In the genomic region with DNA sequence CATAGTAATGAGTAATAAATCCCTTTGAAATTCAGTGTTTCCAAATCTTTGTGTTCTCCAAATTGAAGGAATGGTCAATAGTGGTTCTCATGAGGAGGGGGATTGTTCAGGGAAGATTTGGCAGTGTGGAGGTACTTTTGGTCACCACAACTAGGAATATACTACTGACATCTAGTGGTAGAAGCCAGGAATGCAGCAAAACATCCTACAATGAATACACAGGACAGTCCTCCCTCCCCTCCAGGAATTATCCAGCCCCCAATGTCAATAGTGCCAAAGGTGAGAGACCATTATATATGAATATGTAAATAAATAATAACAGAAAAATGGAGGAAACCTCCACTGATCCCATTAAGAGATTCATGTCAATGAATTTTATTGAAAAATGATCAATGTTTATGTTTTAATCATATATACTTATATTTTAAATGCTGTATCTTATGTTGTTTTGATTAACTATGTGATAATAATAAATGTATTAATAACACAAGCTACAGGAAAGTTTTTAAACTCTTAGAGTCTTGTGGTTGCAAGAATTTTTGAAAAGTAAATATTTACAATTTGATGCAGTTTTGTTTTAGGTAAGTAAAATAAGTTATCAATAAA, we compare ENCODE assay signal across 9 cellular contexts. TPM values are rescaled to one million over a fixed set of nuclear protein-coding genes. Genes with fewer than 3 reads are reported as not detected.
DNase-seq lines count a peak whose midpoint lies in the region; ATAC-seq, FAIRE-seq and TF ChIP-seq lines count a peak whose summit lies in the region.
"Had no signal": no experiment of that assay in that cellular context is flagged by ENCODE, and none has a peak within 500 bp of the region (broad histone marks: within the 10 kb centered on the region; RNA-seq: fewer than 3 reads in every experiment).

No MANE protein-coding gene starts in this region.

- no peaks in the 10 kb centered on the region for H3K27me3 Mint-ChIP-seq in activated CD4-positive, alpha-beta T cell treated with anti-CD3 and anti-CD28 coated beads for 36 hours

- DNase-seq in activated CD4-positive, alpha-beta T cell treated with anti-CD3 and anti-CD28 coated beads for 36 hours, result peak; percentile 3
- no peak for DNase-seq in activated CD4-positive, alpha-beta T cell treated with anti-CD3 and anti-CD28 coated beads, Interleukin-2, amount 50 U/mL, for 4 hours
- DNase-seq in NCI-H2196 (lab: John Stamatoyannopoulos, UW; ENCODE audit: unreplicated experiment) (peak; percentile 55), astrocyte of the spinal cord (ENCODE audit: low read depth, low spot score) (peak; percentile 37), kidney glomerular epithelial cell (lab: John Stamatoyannopoulos, UW) (peak; percentile 17), urothelium cell line (ENCODE audit: low spot score) (peak; percentile 17)
- DNase-seq: stimulated activated naive B cell treated with anti-CD40 and anti-IgM and Interleukin-4, amounts not matched to agents 10 μg/mL and 1 μg/mL and 100 μg/mL, for 72 hours had no signal

- no peaks in the 10 kb centered on the region for H3K9me3 Mint-ChIP-seq in activated CD4-positive, alpha-beta T cell treated with anti-CD3 and anti-CD28 coated beads for 36 hours (ENCODE audit: low read depth)
- H3K9me3 Mint-ChIP-seq: stimulated activated naive B cell treated with anti-CD40 and anti-IgM and Interleukin-4, amounts not matched to agents 10 μg/mL and 1 μg/mL and 100 μg/mL, for 72 hours had no signal

- intact Hi-C loops in activated CD4-positive, alpha-beta T cell treated with anti-CD3 and anti-CD28 coated beads for 36 hours (cut with DNase I, micrococcal nuclease), result loop anchor here (2.0 to 5.0 kb wide), 6 partner anchors 33 to 1302 kb away; no protein-coding TSS in a partner anchor

- H3K27ac Mint-ChIP-seq in activated CD4-positive, alpha-beta T cell treated with anti-CD3 and anti-CD28 coated beads for 36 hours, result no peak overlapping the region
- H3K27ac Mint-ChIP-seq: stimulated activated naive B cell treated with anti-CD40 and anti-IgM and Interleukin-4, amounts not matched to agents 10 μg/mL and 1 μg/mL and 100 μg/mL, for 72 hours had no signal

- H3K4me1 Mint-ChIP-seq in activated CD4-positive, alpha-beta T cell treated with anti-CD3 and anti-CD28 coated beads for 36 hours, result no peaks in the 10 kb centered on the region
- H3K4me1 Mint-ChIP-seq: stimulated activated naive B cell treated with anti-CD40 and anti-IgM and Interleukin-4, amounts not matched to agents 10 μg/mL and 1 μg/mL and 100 μg/mL, for 72 hours had no signal

- H3K4me3 ChIP-seq in astrocyte of the spinal cord (ENCODE audit: low read depth, low read length), result no peak overlapping the region

- CTCF ChIA-PET in activated CD4-positive, alpha-beta T cell treated with anti-CD3 and anti-CD28 coated beads for 36 hours (lab: Charles Lee), result interaction anchor here (0.7 to 1.7 kb wide), 5 partner anchors 45 to 110 kb away, joined by 3 to 4 read pairs (median 3); no protein-coding TSS in a partner anchor

- POLR2A ChIA-PET in activated CD4-positive, alpha-beta T cell treated with anti-CD3 and anti-CD28 coated beads for 36 hours (lab: Charles Lee), result no interaction called here

- no peak for ATAC-seq in activated CD4-positive, alpha-beta T cell treated with anti-CD3 and anti-CD28 coated beads for 36 hours
- ATAC-seq in GM21390 (IDR thresholded peaks at IDR 0.05; ENCODE audit: unreplicated experiment), result peak; percentile 55
- ATAC-seq in HG03469 (IDR thresholded peaks at IDR 0.05; ENCODE audit: unreplicated experiment), result no peak

- in situ Hi-C loops in astrocyte of the spinal cord (cut with HindIII; ENCODE audit: low sequenced_read_pairs), result no loop called here

- TF ChIP-seq CTCF in astrocyte of the spinal cord (IDR thresholded peaks at IDR 0.05; ENCODE audit: low read depth, low read length), result peak; percentile 83

- no peak overlapping the region for H3K4me3 Mint-ChIP-seq in activated CD4-positive, alpha-beta T cell treated with anti-CD3 and anti-CD28 coated beads for 36 hours
- H3K4me3 Mint-ChIP-seq: stimulated activated naive B cell treated with anti-CD40 and anti-IgM and Interleukin-4, amounts not matched to agents 10 μg/mL and 1 μg/mL and 100 μg/mL, for 72 hours had no signal

- no peak for FAIRE-seq in urothelium cell line (lab: Jason Lieb, UNC)

- H3K36me3 Mint-ChIP-seq in activated CD4-positive, alpha-beta T cell treated with anti-CD3 and anti-CD28 coated beads for 36 hours (ENCODE audit: low read depth), result no peaks in the 10 kb centered on the region
- H3K36me3 Mint-ChIP-seq: stimulated activated naive B cell treated with anti-CD40 and anti-IgM and Interleukin-4, amounts not matched to agents 10 μg/mL and 1 μg/mL and 100 μg/mL, for 72 hours had no signal

RNA-seq across cellular contexts. Expression of a gene that starts 14.4 kb away (rescaled TPM):
- not detected for total RNA-seq in activated CD4-positive, alpha-beta T cell treated with anti-CD3 and anti-CD28 coated beads for 36 hours

Comparison
In these comparisons a context has a peak if more than half of its experiments do, and no peak if none do; other contexts are left out.
1. DNase-seq: peak in activated CD4-positive, alpha-beta T cell treated with anti-CD3 and anti-CD28 coated beads for 36 hours (single experiment), NCI-H2196 (single experiment), astrocyte of the spinal cord (single experiment), kidney glomerular epithelial cell (single experiment) and urothelium cell line (single experiment); none in activated CD4-positive, alpha-beta T cell treated with anti-CD3 and anti-CD28 coated beads, Interleukin-2, amount 50 U/mL, for 4 hours (0 of 2).